ENCODE assay signal across 1 cellular context in the genomic region with DNA sequence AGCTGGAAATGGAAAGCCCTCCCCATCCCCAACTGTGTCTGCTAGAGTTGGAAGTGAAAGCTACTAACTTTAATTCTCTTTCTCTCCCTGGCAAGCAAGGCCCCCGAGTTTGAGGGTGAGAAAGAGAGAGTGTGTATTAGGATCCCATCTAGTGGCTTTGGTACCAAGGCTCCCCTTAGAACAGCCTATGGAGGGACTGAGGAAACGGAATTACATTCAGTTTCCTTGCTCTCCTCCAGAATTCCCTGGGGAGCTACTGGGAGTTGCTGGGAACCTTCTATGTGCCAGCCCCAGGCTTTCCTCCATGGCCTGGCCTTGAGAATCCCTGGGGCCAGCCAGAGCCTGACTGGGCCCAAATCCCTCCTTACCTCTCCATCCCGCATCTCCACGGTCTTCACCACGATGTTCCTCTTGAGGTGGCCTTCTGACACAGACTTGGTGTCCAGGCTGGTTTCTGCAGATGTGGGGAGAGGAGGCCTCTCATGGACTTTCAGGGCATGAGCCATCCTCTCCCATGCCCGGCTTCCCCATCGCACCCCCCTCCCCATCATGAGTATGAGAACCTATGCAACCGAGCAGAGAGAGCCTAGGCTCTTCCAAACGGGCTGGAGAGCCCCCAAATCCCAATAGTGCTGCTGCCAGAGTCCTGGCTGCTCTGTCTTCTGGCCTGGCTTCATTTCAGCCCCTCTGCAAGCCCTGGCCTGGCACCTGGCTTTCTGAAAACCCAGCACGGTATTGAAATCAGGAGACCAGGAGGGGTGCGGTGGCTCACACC.
TF ChIP-seq lines count a peak whose summit lies in the region.

No MANE protein-coding gene starts in this region.

TF ChIP-seq in K562, 482 proteins besides CTCF, POLR2A, EP300 and RAD21:
- TF ChIP-seq HNRNPLL (IDR thresholded peaks at IDR 0.05; ENCODE audit: low read depth, low read length, poor library complexity, severe bottlenecking) (peak; percentile 2), POLR2B (IDR thresholded peaks at IDR 0.05; ENCODE audit: low read depth, partially characterized antibody) (no peak), ZFX (CRISPR knock-in tag; IDR thresholded peaks at IDR 0.05) (peak; percentile 16; the same call in 1 of the 2 replicates)
